1 cellular context compared by ENCODE assay signal in the genomic region with DNA sequence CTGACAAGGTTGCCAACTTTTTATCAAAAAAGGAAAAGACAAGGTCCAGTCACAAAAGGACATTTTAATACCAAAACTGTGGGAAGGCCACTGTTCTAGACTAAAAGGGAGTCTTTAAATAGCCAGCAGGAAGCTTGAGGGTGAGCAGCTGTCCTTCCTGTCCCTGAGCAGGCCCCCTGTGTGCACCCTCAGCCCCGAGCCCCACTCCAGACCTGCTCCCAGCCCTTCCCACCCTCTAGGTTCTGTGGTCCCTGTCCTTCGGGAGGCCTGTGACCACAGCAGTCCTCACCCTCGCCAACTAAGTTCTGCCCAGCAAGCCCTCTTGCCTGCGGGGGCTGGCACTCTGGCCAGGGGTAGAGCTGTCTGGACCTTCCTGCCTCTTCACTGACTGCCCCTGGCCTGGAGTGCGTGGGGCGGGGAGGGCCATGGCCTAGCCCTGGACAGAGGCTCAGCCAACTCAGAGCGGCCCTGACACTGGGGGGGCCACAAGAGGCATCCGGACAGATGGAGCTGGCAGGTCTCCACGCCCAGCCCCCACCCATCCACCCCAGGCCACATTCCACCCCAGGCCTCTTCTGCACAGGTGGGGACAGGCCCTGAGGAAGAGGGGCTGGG.
TF ChIP-seq lines count a peak whose summit lies in the region.

No MANE protein-coding gene starts in this region.

TF ChIP-seq in GM12878, 131 proteins besides CTCF, POLR2A, EP300 and RAD21:
- TF ChIP-seq SREBF2 (IDR thresholded peaks at IDR 0.05; ENCODE audit: low read length) (no peak), SUZ12 (IDR thresholded peaks at IDR 0.05; ENCODE audit: unreplicated experiment) (no peak), TARDBP (IDR thresholded peaks at IDR 0.05; ENCODE audit: borderline replicate concordance) (no peak), CBFB (IDR thresholded peaks at IDR 0.05; ENCODE audit: low read depth) (no peak), IKZF1 (conservative IDR thresholded peaks at IDR 0.05) (no peak), SPI1 (IDR thresholded peaks at IDR 0.05; ENCODE audit: borderline replicate concordance, insufficient read depth, low read depth, low read length) (no peak), RUNX3 (IDR thresholded peaks at IDR 0.05; ENCODE audit: low read length) (no peak; the same call in 1 of the 2 replicates), CEBPB (IDR thresholded peaks at IDR 0.05; ENCODE audit: borderline replicate concordance in 1 of 2, low read depth in 2 of 2, low read length in 2 of 2) (no peak)
- TF ChIP-seq, protein P1, sequence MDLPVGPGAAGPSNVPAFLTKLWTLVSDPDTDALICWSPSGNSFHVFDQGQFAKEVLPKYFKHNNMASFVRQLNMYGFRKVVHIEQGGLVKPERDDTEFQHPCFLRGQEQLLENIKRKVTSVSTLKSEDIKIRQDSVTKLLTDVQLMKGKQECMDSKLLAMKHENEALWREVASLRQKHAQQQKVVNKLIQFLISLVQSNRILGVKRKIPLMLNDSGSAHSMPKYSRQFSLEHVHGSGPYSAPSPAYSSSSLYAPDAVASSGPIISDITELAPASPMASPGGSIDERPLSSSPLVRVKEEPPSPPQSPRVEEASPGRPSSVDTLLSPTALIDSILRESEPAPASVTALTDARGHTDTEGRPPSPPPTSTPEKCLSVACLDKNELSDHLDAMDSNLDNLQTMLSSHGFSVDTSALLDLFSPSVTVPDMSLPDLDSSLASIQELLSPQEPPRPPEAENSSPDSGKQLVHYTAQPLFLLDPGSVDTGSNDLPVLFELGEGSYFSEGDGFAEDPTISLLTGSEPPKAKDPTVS (IDR thresholded peaks at IDR 0.05; ENCODE audit: low read depth, low read length) = no peak
- TF ChIP-seq, protein P2, sequence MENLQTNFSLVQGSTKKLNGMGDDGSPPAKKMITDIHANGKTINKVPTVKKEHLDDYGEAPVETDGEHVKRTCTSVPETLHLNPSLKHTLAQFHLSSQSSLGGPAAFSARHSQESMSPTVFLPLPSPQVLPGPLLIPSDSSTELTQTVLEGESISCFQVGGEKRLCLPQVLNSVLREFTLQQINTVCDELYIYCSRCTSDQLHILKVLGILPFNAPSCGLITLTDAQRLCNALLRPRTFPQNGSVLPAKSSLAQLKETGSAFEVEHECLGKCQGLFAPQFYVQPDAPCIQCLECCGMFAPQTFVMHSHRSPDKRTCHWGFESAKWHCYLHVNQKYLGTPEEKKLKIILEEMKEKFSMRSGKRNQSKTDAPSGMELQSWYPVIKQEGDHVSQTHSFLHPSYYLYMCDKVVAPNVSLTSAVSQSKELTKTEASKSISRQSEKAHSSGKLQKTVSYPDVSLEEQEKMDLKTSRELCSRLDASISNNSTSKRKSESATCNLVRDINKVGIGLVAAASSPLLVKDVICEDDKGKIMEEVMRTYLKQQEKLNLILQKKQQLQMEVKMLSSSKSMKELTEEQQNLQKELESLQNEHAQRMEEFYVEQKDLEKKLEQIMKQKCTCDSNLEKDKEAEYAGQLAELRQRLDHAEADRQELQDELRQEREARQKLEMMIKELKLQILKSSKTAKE (IDR thresholded peaks at IDR 0.05; ENCODE audit: low read depth, poor library complexity, severe bottlenecking) = no peak
- TF ChIP-seq, protein P3, sequence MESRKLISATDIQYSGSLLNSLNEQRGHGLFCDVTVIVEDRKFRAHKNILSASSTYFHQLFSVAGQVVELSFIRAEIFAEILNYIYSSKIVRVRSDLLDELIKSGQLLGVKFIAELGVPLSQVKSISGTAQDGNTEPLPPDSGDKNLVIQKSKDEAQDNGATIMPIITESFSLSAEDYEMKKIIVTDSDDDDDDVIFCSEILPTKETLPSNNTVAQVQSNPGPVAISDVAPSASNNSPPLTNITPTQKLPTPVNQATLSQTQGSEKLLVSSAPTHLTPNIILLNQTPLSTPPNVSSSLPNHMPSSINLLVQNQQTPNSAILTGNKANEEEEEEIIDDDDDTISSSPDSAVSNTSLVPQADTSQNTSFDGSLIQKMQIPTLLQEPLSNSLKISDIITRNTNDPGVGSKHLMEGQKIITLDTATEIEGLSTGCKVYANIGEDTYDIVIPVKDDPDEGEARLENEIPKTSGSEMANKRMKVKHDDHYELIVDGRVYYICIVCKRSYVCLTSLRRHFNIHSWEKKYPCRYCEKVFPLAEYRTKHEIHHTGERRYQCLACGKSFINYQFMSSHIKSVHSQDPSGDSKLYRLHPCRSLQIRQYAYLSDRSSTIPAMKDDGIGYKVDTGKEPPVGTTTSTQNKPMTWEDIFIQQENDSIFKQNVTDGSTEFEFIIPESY (IDR thresholded peaks at IDR 0.05) = no peak
